Comparison of ENCODE assay signal across 21 cellular contexts in genomic region chr10:114052255-114052654, GRCh38. TPM values are rescaled to one million over a fixed set of nuclear protein-coding genes. Genes with fewer than 3 reads are reported as not detected.
"Had no signal": no experiment of that assay in that cellular context is flagged by ENCODE, and none has a peak within 500 bp of the region (broad histone marks: within the 10 kb centered on the region; RNA-seq: fewer than 3 reads in every experiment).

No MANE protein-coding gene starts in this region.

- H3K4me2 ChIP-seq: SK-N-SH had no signal

- ATAC-seq: HepG2 had no signal

- DNase-seq: IMR-90, Karpas-422, KG1, MG63, NCI-H1092, NCI-H1105 treated with DMSO at 0.1 percent for 48 hours, NCI-H1417 treated with DMSO at 0.1 percent for 48 hours, NCI-H146, NCI-H1694 treated with DMSO at 0.1 percent for 48 hours, NCI-H1930, NCI-H2081, NCI-H2107, NCI-H2227 treated with DMSO at 0.1 percent for 48 hours, NCI-H524, NCI-H526 treated with DMSO at 0.1 percent for 48 hours, NCI-H774, SHP77, SK-N-SH, SW 1271 had no signal

- H3K9ac ChIP-seq: SK-N-SH had no signal

- H3K36me3 ChIP-seq: MG63 had no signal

- H3K4me3 ChIP-seq: MG63 had no signal

- H3K9me3 ChIP-seq: MG63, SK-N-SH had no signal

- H3K27ac ChIP-seq: RWPE1 had no signal

RNA-seq across cellular contexts. Expression of gene ADRB1, which starts 8.6 kb away (rescaled TPM):
- total RNA-seq: IMR-90 had no signal
- polyA plus RNA-seq: HepG2, IMR-90, SK-N-SH had no signal
